15 cellular contexts compared by ENCODE assay signal in genomic region chr3:171790898-171791694, GRCh38. TPM values are rescaled to one million over a fixed set of nuclear protein-coding genes. Genes with fewer than 3 reads are reported as not detected.
A peak's percentile ranks its signal among the peaks of the same experiment; 100 is the strongest.
DNase-seq lines count a peak whose midpoint lies in the region; ATAC-seq and TF ChIP-seq lines count a peak whose summit lies in the region.
"Had no signal": no experiment of that assay in that cellular context is flagged by ENCODE, and none has a peak within 500 bp of the region (broad histone marks: within the 10 kb centered on the region; RNA-seq: fewer than 3 reads in every experiment).

No MANE protein-coding gene starts in this region.

- TF ChIP-seq CTCF in astrocyte of the cerebellum (IDR thresholded peaks at IDR 0.05; ENCODE audit: low read depth, low read length, missing control alignments) (no peak), foreskin fibroblast (IDR thresholded peaks at IDR 0.05; ENCODE audit: low read depth, low read length) (no peak), stomach (IDR thresholded peaks at IDR 0.05) (no peak)

- H3K36me3 Mint-ChIP-seq in T-cell = no peaks in the 10 kb centered on the region
- H3K36me3 Mint-ChIP-seq: naive thymus-derived CD4-positive, alpha-beta T cell; stimulated activated effector memory CD8-positive, alpha-beta T cell treated with anti-CD3 and anti-CD28 coated beads, Interleukin-12 subunit alpha, Interleukin-12 subunit beta, amount 100 ng/mL, for 72 hours had no signal

- DNase-seq in H4 (ENCODE audit: low spot score) (peak; percentile 81), astrocyte of the cerebellum (ENCODE audit: low read depth) (peak; percentile 85), foreskin fibroblast (peak; percentile 39 to 84), stomach (no peak), COR-L47 (lab: John Stamatoyannopoulos, UW) (no peak), T-cell (no peak), AG20443 (ENCODE audit: low spot score) (no peak), NAMALWA (ENCODE audit: low spot score) (no peak)
- DNase-seq: activated T-cell treated with anti-CD3 and anti-CD28 coated beads, Interleukin-2, amount 50 U/mL, for 72 hours; central memory CD4-positive, alpha-beta T cell; naive thymus-derived CD4-positive, alpha-beta T cell; NCI-H2081 treated with DMSO at 0.1 percent for 48 hours; RPMI8226 had no signal

- H3K4me3 Mint-ChIP-seq in T-cell = no peak overlapping the region
- H3K4me3 Mint-ChIP-seq: activated T-cell treated with anti-CD3 and anti-CD28 coated beads, Interleukin-2, amount 50 U/mL, for 72 hours; naive thymus-derived CD4-positive, alpha-beta T cell; stimulated activated effector memory CD8-positive, alpha-beta T cell treated with anti-CD3 and anti-CD28 coated beads, Interleukin-12 subunit alpha, Interleukin-12 subunit beta, amount 100 ng/mL, for 72 hours had no signal

- H3K27me3 Mint-ChIP-seq in T-cell = no peaks in the 10 kb centered on the region

- in situ Hi-C loops in astrocyte of the cerebellum (cut with HindIII; ENCODE audit: low sequenced_read_pairs) = no loop called here

- H3K27me3 ChIP-seq in stomach = no peaks in the 10 kb centered on the region

- 33 to 60% (median 42%) methylated on average over 6 of the region's 6 CpGs for WGBS in stomach, 5 donors

- H3K36me3 ChIP-seq in stomach = no peaks in the 10 kb centered on the region

- H3K9me3 Mint-ChIP-seq in T-cell = no peaks in the 10 kb centered on the region
- H3K9me3 Mint-ChIP-seq: activated T-cell treated with anti-CD3 and anti-CD28 coated beads, Interleukin-2, amount 50 U/mL, for 72 hours; stimulated activated effector memory CD8-positive, alpha-beta T cell treated with anti-CD3 and anti-CD28 coated beads, Interleukin-12 subunit alpha, Interleukin-12 subunit beta, amount 100 ng/mL, for 72 hours had no signal

- no peak for ATAC-seq in T-cell (replicated peaks in 1 of 4)
- ATAC-seq: activated T-cell treated with anti-CD3 and anti-CD28 coated beads, Interleukin-2, amount 50 U/mL, for 72 hours; naive thymus-derived CD4-positive, alpha-beta T cell; stimulated activated effector memory CD8-positive, alpha-beta T cell treated with anti-CD3 and anti-CD28 coated beads, Interleukin-12 subunit alpha, Interleukin-12 subunit beta, amount 100 ng/mL, for 72 hours had no signal

- no peak for TF ChIP-seq EP300 in stomach (IDR thresholded peaks at IDR 0.05)

- no peaks in the 10 kb centered on the region for H3K4me1 Mint-ChIP-seq in T-cell
- H3K4me1 Mint-ChIP-seq: naive thymus-derived CD4-positive, alpha-beta T cell had no signal

- CTCF ChIA-PET in T-cell (lab: Charles Lee) = interaction anchor here in 1 of 2 donors (1.0 kb wide), 1 partner anchor 19 kb away, joined by 3 read pairs; no protein-coding TSS in a partner anchor

- peaks cover 6 to 46% (median 26%) of the 10 kb centered on the region in 4 donors for H3K4me1 ChIP-seq in stomach

- peak overlapping the region in 4 of 5 donors; percentile 42 to 50 (median 46) for H3K27ac ChIP-seq in stomach

- no peak overlapping the region for H3K27ac Mint-ChIP-seq in T-cell
- H3K27ac Mint-ChIP-seq: activated T-cell treated with anti-CD3 and anti-CD28 coated beads, Interleukin-2, amount 50 U/mL, for 72 hours; naive thymus-derived CD4-positive, alpha-beta T cell; stimulated activated effector memory CD8-positive, alpha-beta T cell treated with anti-CD3 and anti-CD28 coated beads, Interleukin-12 subunit alpha, Interleukin-12 subunit beta, amount 100 ng/mL, for 72 hours had no signal

- POLR2A ChIA-PET in T-cell (lab: Charles Lee) = no interaction called here

- no peaks in the 10 kb centered on the region for H3K9me3 ChIP-seq in stomach

- intact Hi-C loops in stomach (cut with DNase I; ENCODE audit: low total_unique reads) = no loop called here

- H3K4me3 ChIP-seq in astrocyte of the cerebellum (ENCODE audit: low read depth, low read length) (no peak overlapping the region), foreskin fibroblast (ENCODE audit: low read depth in 1 of 2, low read length in 2 of 2) (no peak overlapping the region), stomach (no peak overlapping the region)
- H3K4me3 ChIP-seq: K562 had no signal

- no peak for TF ChIP-seq POLR2A in stomach (IDR thresholded peaks at IDR 0.05)

RNA-seq across cellular contexts. Expression of gene PLD1, which starts 19.2 kb away (rescaled TPM):
- total RNA-seq in H4 (2014; rRNA removed; shearing (Covaris generic)) = 14.4 and 19.0 TPM in 2 replicates
- 10 to 100 TPM in 4 of 5 donors, 1 to 10 TPM in 1; 7.6 to 43.0 (median 25.1) TPM for total RNA-seq in stomach
- polyA plus RNA-seq in stomach = 1 to 10 TPM; 3.4 to 9.5 (median 8.6) TPM
- 1 to 10 TPM; 1.8 to 3.9 (median 3.2) TPM for total RNA-seq in T-cell
- polyA plus RNA-seq: naive thymus-derived CD4-positive, alpha-beta T cell had no signal

RNA-seq across cellular contexts. Expression of gene TMEM212, which starts 52.1 kb away (rescaled TPM):
- total RNA-seq in H4 (2014; rRNA removed; shearing (Covaris generic)) = not detected in 2 replicates
- total RNA-seq in stomach (not detected), T-cell (not detected)
- polyA plus RNA-seq in stomach = not detected
- total RNA-seq: activated T-cell treated with anti-CD3 and anti-CD28 coated beads, Interleukin-2, amount 50 U/mL, for 72 hours; K562; naive thymus-derived CD4-positive, alpha-beta T cell had no signal
- polyA plus RNA-seq: K562; naive thymus-derived CD4-positive, alpha-beta T cell had no signal

Comparison
In these comparisons a context has a peak if more than half of its experiments do, and no peak if none do; other contexts are left out.
1. DNase-seq: peak in H4 (single experiment), astrocyte of the cerebellum (single experiment) and foreskin fibroblast (2 of 2); none in stomach (single experiment), COR-L47 (single experiment), T-cell (0 of 34), AG20443 (single experiment) and NAMALWA (single experiment).